ENCODE assay signal across 26 cellular contexts in the genomic region with DNA sequence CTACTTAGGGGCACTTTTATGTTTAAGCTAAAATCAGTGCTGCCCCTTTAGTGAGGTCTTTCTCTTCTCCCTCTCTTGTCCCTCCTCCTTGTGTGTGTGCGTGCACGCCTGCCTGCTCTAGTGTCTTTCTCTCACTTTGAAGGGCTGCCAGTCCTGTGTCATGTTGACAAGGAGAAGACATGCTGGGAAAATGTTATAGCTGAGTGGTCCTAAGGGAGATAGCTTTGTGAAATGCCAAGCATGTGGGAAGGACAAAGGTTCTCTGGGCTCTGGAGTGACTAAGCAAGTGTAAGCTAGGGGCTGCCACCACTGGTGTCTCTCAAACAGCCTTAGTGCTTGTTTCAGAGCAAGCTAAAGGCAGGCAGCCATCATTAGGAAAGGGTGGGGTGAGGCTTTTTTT.
"Had no signal": no experiment of that assay in that cellular context is flagged by ENCODE, and none has a peak within 500 bp of the region (broad histone marks: within the 10 kb centered on the region; RNA-seq: fewer than 3 reads in every experiment).

No MANE protein-coding gene starts in this region.

- H3K4me2 ChIP-seq: smooth muscle cell had no signal

- H3K36me3 ChIP-seq: colonic mucosa, esophagus muscularis mucosa, heart right ventricle, left lung, ovary, right lobe of liver, stomach, thyroid gland had no signal

- H3K27me3 ChIP-seq: colonic mucosa, esophagus muscularis mucosa, left lung, ovary, right lobe of liver, stomach, thyroid gland had no signal

- DNase-seq: colonic mucosa; effector CD8-positive, alpha-beta T cell; endodermal cell; foreskin melanocyte; glutamatergic neuron; heart right ventricle; hippocampal formation; left cardiac atrium; left lung; natural killer cell; nucleus accumbens; ovary; posterior cingulate gyrus; psoas muscle; right lobe of liver; stimulated activated CD4-positive, alpha-beta T cell treated with anti-CD3 and anti-CD28 coated beads, Interleukin-12 subunit alpha, Interleukin-12 subunit beta, amount 100 ng/mL, for 4 hours; stimulated activated CD4-positive, alpha-beta T cell treated with anti-CD3 and anti-CD28 coated beads, Interleukin-2, amount 100 ng/mL, for 24 hours; stimulated activated CD4-positive, alpha-beta T cell treated with anti-CD3 and anti-CD28 coated beads, Interleukin-4, amount 100 ng/mL, for 24 hours; stimulated activated naive CD4-positive, alpha-beta T cell treated with Interleukin-2 at 50 U/mL for 16 hours; stomach; thyroid gland; trophoblast cell had no signal

- H3K27ac ChIP-seq: colonic mucosa, epithelial cell of prostate, esophagus muscularis mucosa, heart right ventricle, left lung, ovary, psoas muscle, right lobe of liver, stomach, thyroid gland had no signal

- H3K4me1 ChIP-seq: colonic mucosa, esophagus muscularis mucosa, heart right ventricle, left lung, psoas muscle, right lobe of liver, stomach, thyroid gland had no signal

- H3K4me3 ChIP-seq: colonic mucosa, esophagus muscularis mucosa, heart right ventricle, left lung, ovary, psoas muscle, right lobe of liver, smooth muscle cell, stomach, thyroid gland had no signal

- H3K9me3 ChIP-seq: colonic mucosa, esophagus muscularis mucosa, left lung, ovary, psoas muscle, right lobe of liver, stomach, thyroid gland had no signal

- ATAC-seq: heart right ventricle; left cardiac atrium; left lung; natural killer cell; psoas muscle; right lobe of liver; stimulated activated effector memory CD8-positive, alpha-beta T cell treated with anti-CD3 and anti-CD28 coated beads, Interleukin-12 subunit alpha, Interleukin-12 subunit beta, amount 100 ng/mL, for 72 hours had no signal
